In genomic region chr11:62543680-62544444, GRCh38 we compare ENCODE assay signal across 8 cellular contexts. TPM values are rescaled to one million over a fixed set of nuclear protein-coding genes. Genes with fewer than 3 reads are reported as not detected.
DNase-seq lines count a peak whose midpoint lies in the region; ATAC-seq and TF ChIP-seq lines count a peak whose summit lies in the region.

No MANE protein-coding gene starts in this region.

- H3K4me3 Mint-ChIP-seq in T-helper 2 cell treated with Interferon-gamma antibody and Interleukin-4, amounts not matched to agents 5 μg/mL and 100 μg/mL, for 36 hours = peak overlapping the region; percentile 96

- CTCF ChIA-PET in OCI-LY7 (lab: Charles Lee; ENCODE audit: unreplicated experiment) = interaction anchor here (1.4 kb wide), 1 partner anchor 79 kb away, joined by 4 read pairs; no protein-coding TSS in a partner anchor

- H3K36me3 Mint-ChIP-seq in T-helper 2 cell treated with Interferon-gamma antibody and Interleukin-4, amounts not matched to agents 5 μg/mL and 100 μg/mL, for 36 hours (ENCODE audit: low read depth) = peaks cover 19% of the 10 kb centered on the region

- H3K27ac Mint-ChIP-seq in T-helper 2 cell treated with Interferon-gamma antibody and Interleukin-4, amounts not matched to agents 5 μg/mL and 100 μg/mL, for 36 hours = peak overlapping the region; percentile 84

- POLR2A ChIA-PET in OCI-LY7 (lab: Charles Lee) = interaction anchor here (0.6 kb wide), 1 partner anchor 20 kb away, joined by 3 read pairs; no protein-coding TSS in a partner anchor

- no peak for ATAC-seq in thoracic aorta (ENCODE audit: insufficient number of reproducible peaks, low FRiP score, low read depth)

- H3K9me3 ChIP-seq in ascending aorta (no peaks in the 10 kb centered on the region), thoracic aorta (no peaks in the 10 kb centered on the region), OCI-LY7 (ENCODE audit: low read length) (no peaks in the 10 kb centered on the region)

- no peaks in the 10 kb centered on the region for H3K9me3 Mint-ChIP-seq in T-helper 2 cell treated with Interferon-gamma antibody and Interleukin-4, amounts not matched to agents 5 μg/mL and 100 μg/mL, for 36 hours

- no peaks in the 10 kb centered on the region for H4K20me1 ChIP-seq in OCI-LY7 (ENCODE audit: insufficient read depth, low read length)

- no peaks in the 10 kb centered on the region for H3K9me2 ChIP-seq in OCI-LY7 (ENCODE audit: insufficient read depth, low read length)

- H2AFZ ChIP-seq in OCI-LY7 (ENCODE audit: low read length) = no peak overlapping the region

- no peaks in the 10 kb centered on the region for H3K79me2 ChIP-seq in OCI-LY7 (ENCODE audit: insufficient read depth, low read depth, low read length)

- no peak overlapping the region for H3K4me2 ChIP-seq in OCI-LY7 (ENCODE audit: low read length)

- H3K27ac ChIP-seq in ascending aorta (peak overlapping the region; percentile 96 to 99), layer of hippocampus (ENCODE audit: low read depth, low read length) (peak overlapping the region; percentile 86), thoracic aorta (peak overlapping the region; percentile 98), OCI-LY7 (ENCODE audit: low read depth, low read length, poor library complexity, severe bottlenecking) (no peak overlapping the region)

- TF ChIP-seq CTCF in ascending aorta (IDR thresholded peaks at IDR 0.05) (no peak), thoracic aorta (IDR thresholded peaks at IDR 0.05) (no peak), OCI-LY7 (conservative IDR thresholded peaks at IDR 0.05; ENCODE audit: low read length) (no peak)

- no TSS peak for BruUV-seq in OCI-LY7 (replicated peaks; lab: Mats Ljungman, UMichigan)

- H3K27me3 ChIP-seq in ascending aorta (no peaks in the 10 kb centered on the region), layer of hippocampus (ENCODE audit: control insufficient read depth, insufficient read depth, low read length) (peaks cover 17% of the 10 kb centered on the region), thoracic aorta (replicated peaks; ENCODE audit: insufficient read depth) (no peaks in the 10 kb centered on the region)

- H3K4me3 ChIP-seq in ascending aorta (peak overlapping the region; percentile 98), thoracic aorta (peak overlapping the region; percentile 91), OCI-LY7 (ENCODE audit: low read depth, low read length, poor library complexity, severe bottlenecking) (no peak overlapping the region)

- H3K27me3 Mint-ChIP-seq in T-helper 2 cell treated with Interferon-gamma antibody and Interleukin-4, amounts not matched to agents 5 μg/mL and 100 μg/mL, for 36 hours (ENCODE audit: low read depth) = peaks cover 6% of the 10 kb centered on the region

- intact Hi-C loops in ascending aorta (cut with DNase I) (loop anchor here (1.0 to 2.0 kb wide), 4 partner anchors 35 to 149 kb away; no protein-coding TSS in a partner anchor), OCI-LY7 (cut with micrococcal nuclease; ENCODE audit: unreplicated experiment) (no loop called here)

- peaks cover 52% of the 10 kb centered on the region for H3K4me1 Mint-ChIP-seq in T-helper 2 cell treated with Interferon-gamma antibody and Interleukin-4, amounts not matched to agents 5 μg/mL and 100 μg/mL, for 36 hours (ENCODE audit: low read depth)

- no peak for DNase-seq in T-helper 2 cell treated with Interferon-gamma antibody and Interleukin-4, amounts not matched to agents 5 μg/mL and 100 μg/mL, for 36 hours (ENCODE audit: low spot score)
- DNase-seq in T-helper 2 cell (no peak), ascending aorta (ENCODE audit: low spot score in 2 of 2) (no peak), thoracic aorta (ENCODE audit: low spot score) (no peak), NCI-H128 (lab: John Stamatoyannopoulos, UW; ENCODE audit: unreplicated experiment) (no peak), OCI-LY7 (ENCODE audit: low spot score) (no peak), NK-92 (lab: John Stamatoyannopoulos, UW; ENCODE audit: unreplicated experiment) (no peak)

- H3K4me1 ChIP-seq in ascending aorta (peaks cover 32 to 52% of the 10 kb centered on the region in 2 donors), thoracic aorta (ENCODE audit: control insufficient read depth in 1 of 2, low read depth in 2 of 2) (peaks cover 49 to 66% of the 10 kb centered on the region in 2 donors), OCI-LY7 (ENCODE audit: insufficient read depth, low read length, poor library complexity, severe bottlenecking) (peaks cover 33% of the 10 kb centered on the region)

- peaks cover 0 to 5% of the 10 kb centered on the region in 2 donors for H3K36me3 ChIP-seq in ascending aorta
- H3K36me3 ChIP-seq in thoracic aorta = no peaks in the 10 kb centered on the region
- H3K36me3 ChIP-seq in OCI-LY7 (ENCODE audit: insufficient read depth, low read length) = no peaks in the 10 kb centered on the region

RNA-seq across cellular contexts. Expression of gene AHNAK, which starts 2.7 kb away (rescaled TPM):
- total RNA-seq in ascending aorta = 718 TPM
- 1,000 to 10,000 TPM; 1,009 to 1,046 TPM for total RNA-seq in thoracic aorta
- 0.08 and 0.28 TPM in 2 replicates for total RNA-seq in OCI-LY7 (2014; rRNA removed; shearing (Covaris generic))
- 0.21 and 0.30 TPM in 2 replicates for total RNA-seq in OCI-LY7 (2022)

RNA-seq across cellular contexts. Expression of gene EEF1G, which starts 29.8 kb away (rescaled TPM):
- total RNA-seq in ascending aorta (1,083 TPM), thoracic aorta (100 to 1,000 TPM; 719 to 780 TPM), OCI-LY7 (2022) (1,778 and 1,903 TPM in 2 replicates)
- total RNA-seq in OCI-LY7 (2014; rRNA removed; shearing (Covaris generic)) = 2,328 and 2,651 TPM in 2 replicates

RNA-seq across cellular contexts. Expression of gene TUT1, which starts 47.5 kb away (rescaled TPM):
- total RNA-seq in ascending aorta (18.4 TPM), thoracic aorta (10 to 100 TPM in 1 of 2 donors, 1 to 10 TPM in 1; 9.5 to 12.5 TPM), OCI-LY7 (2022) (38.2 and 40.4 TPM in 2 replicates)
- total RNA-seq in OCI-LY7 (2014; rRNA removed; shearing (Covaris generic)) = 15.6 and 22.5 TPM in 2 replicates

RNA-seq across cellular contexts. Expression of gene MTA2, which starts 57.8 kb away (rescaled TPM):
- total RNA-seq in ascending aorta (79.2 TPM), thoracic aorta (100 to 1,000 TPM in 1 of 2 donors, 10 to 100 TPM in 1; 55.9 to 124 TPM), OCI-LY7 (2022) (162 and 174 TPM in 2 replicates)
- total RNA-seq in OCI-LY7 (2014; rRNA removed; shearing (Covaris generic)) = 130 and 133 TPM in 2 replicates

Comparison
In these comparisons a context has a peak if more than half of its experiments do, and no peak if none do; other contexts are left out.
1. RNA of gene AHNAK, which starts 2.7 kb away (total RNA-seq): 1,009 to 1,046 TPM in thoracic aorta and 718 TPM in ascending aorta (single experiment); 0.08 to 0.30 TPM in OCI-LY7; every median in the first group is over 100 times any median in the second.